Comparison of ENCODE assay signal across 3 cellular contexts in genomic region chr12:16542586-16542985, GRCh38.
"Had no signal": no experiment of that assay in that cellular context is flagged by ENCODE, and none has a peak within 500 bp of the region (broad histone marks: within the 10 kb centered on the region; RNA-seq: fewer than 3 reads in every experiment).

No MANE protein-coding gene starts in this region.

- ATAC-seq: GM12878 had no signal

- H3K4me3 ChIP-seq: GM12878 had no signal

- DNase-seq: GDM1, GF-D8 had no signal
